In genomic region chr12:8779281-8779680, GRCh38 we compare ENCODE assay signal across 22 cellular contexts. TPM values are rescaled to one million over a fixed set of nuclear protein-coding genes. Genes with fewer than 3 reads are reported as not detected.
DNase-seq lines count a peak whose midpoint lies in the region; ATAC-seq, FAIRE-seq and TF ChIP-seq lines count a peak whose summit lies in the region.
"Had no signal": no experiment of that assay in that cellular context is flagged by ENCODE, and none has a peak within 500 bp of the region (broad histone marks: within the 10 kb centered on the region; RNA-seq: fewer than 3 reads in every experiment).

No MANE protein-coding gene starts in this region.

- H3K14ac ChIP-seq in H9 (ENCODE audit: insufficient read depth, low read length): no peak overlapping the region
- H3K14ac ChIP-seq in H1 (ENCODE audit: insufficient read length): no peak overlapping the region
- no peak overlapping the region for H3K14ac ChIP-seq in neuronal stem cell (ENCODE audit: low read length)

- no peak overlapping the region for H3K27ac ChIP-seq in H9 (ENCODE audit: insufficient read length, low read depth, low read length)
- H3K27ac ChIP-seq in H1 (ENCODE audit: low read depth, low read length): no peak overlapping the region
- H3K27ac ChIP-seq in neuronal stem cell (replicated peaks; ENCODE audit: low read length): no peak overlapping the region
- H3K27ac ChIP-seq in thoracic aorta: peak overlapping the region; percentile 70 to 83
- H3K27ac ChIP-seq: GM23248, KMS-11 had no signal

- H3K27me3 ChIP-seq in H9 (ENCODE audit: insufficient read depth, low read length): no peaks in the 10 kb centered on the region
- no peaks in the 10 kb centered on the region for H3K27me3 ChIP-seq in H1 (replicated peaks in 1 of 4; ENCODE audit: control insufficient read depth in 3 of 4, extremely low read depth in 1 of 4, insufficient read depth in 3 of 4, low read length in 3 of 4)
- H3K27me3 ChIP-seq in neuronal stem cell (ENCODE audit: control insufficient read depth in 3 of 3, insufficient read depth in 3 of 3, low read depth in 1 of 3, low read length in 3 of 3): no peaks in the 10 kb centered on the region
- H3K27me3 ChIP-seq in thoracic aorta (replicated peaks; ENCODE audit: insufficient read depth): no peaks in the 10 kb centered on the region

- H2BK15ac ChIP-seq in H9 (ENCODE audit: low read depth, low read length): no peak overlapping the region
- H2BK15ac ChIP-seq in H1 (ENCODE audit: low read length): no peak overlapping the region
- H2BK15ac ChIP-seq in neuronal stem cell (ENCODE audit: low read length): no peak overlapping the region

- TF ChIP-seq RAD21 in H1 (IDR thresholded peaks at IDR 0.05 in 1 of 2, conservative IDR thresholded peaks at IDR 0.05 in 1 of 2; ENCODE audit: low read depth in 2 of 2, low read length in 2 of 2): no peak

- no CpG with 5 or more reads among the region's 4 CpGs for WGBS in H9 (ENCODE audit: extremely low coverage, insufficient read length, low lambda C conversion rate)
- 100% methylated on average over 4 of the region's 4 CpGs; no CpG with 5 or more reads in 1 of the 2 experiments for WGBS in H1 (ENCODE audit: extremely low coverage in 1 of 2, insufficient coverage in 1 of 2, insufficient read length in 1 of 2, insufficient replicate concordance in 2 of 2, low coverage in 1 of 2, low lambda C conversion rate in 2 of 2, missing lambda C conversion rate in 1 of 2), 2 experiments
- WGBS in neuronal stem cell (ENCODE audit: extremely low coverage in 2 of 2, insufficient read length in 2 of 2, insufficient replicate concordance in 1 of 2), 2 donors: no CpG with 5 or more reads among the region's 4 CpGs

- FAIRE-seq in H1 (lab: Jason Lieb, UNC): peak; percentile 32

- H3K36me3 ChIP-seq in H1 (ENCODE audit: control insufficient read depth in 2 of 4, insufficient read depth in 4 of 4, low read length in 3 of 4): peaks cover 4 to 22% (median 7%) of the 10 kb centered on the region in 4 experiments; a peak in 5 of 8 replicates
- H3K36me3 ChIP-seq in neuronal stem cell (replicated peaks in 1 of 2; ENCODE audit: control insufficient read depth in 2 of 2, insufficient read depth in 2 of 2, low read length in 2 of 2): peaks cover 0 to 97% of the 10 kb centered on the region in 2 donors
- H3K36me3 ChIP-seq in thoracic aorta: no peaks in the 10 kb centered on the region

- H4K5ac ChIP-seq in H9 (ENCODE audit: insufficient read length, low read depth, low read length) (no peak overlapping the region), H1 (ENCODE audit: insufficient read length, low read depth, low read length) (no peak overlapping the region)

- H3K9ac ChIP-seq in H9 (ENCODE audit: extremely low read depth, insufficient read length, low read length) (no peak overlapping the region), H1 (replicated peaks in 1 of 4; ENCODE audit: extremely low read depth in 1 of 4, low read depth in 3 of 4, low read length in 3 of 4) (no peak overlapping the region), neuronal stem cell (ENCODE audit: low read depth, low read length, poor library complexity) (no peak overlapping the region)
- H3K9ac ChIP-seq: GM23248, KMS-11 had no signal

- H3K56ac ChIP-seq in H9 (ENCODE audit: insufficient read length, low read depth, low read length) (no peak overlapping the region), H1 (replicated peaks; ENCODE audit: insufficient read length, low read depth, low read length) (no peak overlapping the region)

- no peak for TF ChIP-seq POLR2A in H1 (IDR thresholded peaks at IDR 0.05; ENCODE audit: control extremely low read depth in 1 of 2, low read depth in 2 of 2, low read length in 2 of 2)

- H3K4me2 ChIP-seq in H9 (ENCODE audit: insufficient read depth, insufficient read length, low read length) (no peak overlapping the region), H1 (ENCODE audit: insufficient read depth in 1 of 2, low read depth in 2 of 2, low read length in 2 of 2) (no peak overlapping the region), neuronal stem cell (ENCODE audit: insufficient read depth, low read length, poor library complexity, severe bottlenecking) (no peak overlapping the region)
- H3K4me2 ChIP-seq: KMS-11 had no signal

- ATAC-seq in thoracic aorta (ENCODE audit: insufficient number of reproducible peaks, low FRiP score, low read depth): no peak

- H3K79me1 ChIP-seq in H9 (ENCODE audit: insufficient read depth, low read depth, low read length, poor library complexity, severe bottlenecking) (no peaks in the 10 kb centered on the region), H1 (ENCODE audit: low read depth, low read length) (peaks cover 4% of the 10 kb centered on the region; the same call in 1 of the 2 replicates), neuronal stem cell (ENCODE audit: low read depth, low read length) (no peaks in the 10 kb centered on the region)

- H2BK120ac ChIP-seq in H9 (ENCODE audit: low read depth, low read length, poor library complexity, severe bottlenecking) (no peak overlapping the region), H1 (replicated peaks; ENCODE audit: low read depth, low read length) (no peak overlapping the region), neuronal stem cell (ENCODE audit: low read depth, low read length) (no peak overlapping the region)

- POLR2A ChIA-PET in H1 (lab: Charles Lee; ENCODE audit: partially characterized antibody): interaction anchor here (1.8 kb wide), 1 partner anchor 16 kb away, joined by 4 read pairs; no protein-coding TSS in a partner anchor
- POLR2A ChIA-PET in activated CD4-positive, alpha-beta memory T cell treated with anti-CD3 and anti-CD28 coated beads for 36 hours (lab: Charles Lee): no interaction called here

- H4K91ac ChIP-seq in H9 (ENCODE audit: insufficient read length, low read depth, low read length) (no peak overlapping the region), H1 (replicated peaks; ENCODE audit: insufficient read length, low read length) (no peak overlapping the region), neuronal stem cell (ENCODE audit: low read depth, low read length, poor library complexity) (no peak overlapping the region)

- H3K23me2 ChIP-seq in H9 (ENCODE audit: insufficient read length, low read depth, low read length, poor library complexity, severe bottlenecking) (no peaks in the 10 kb centered on the region), H1 (ENCODE audit: low read depth, low read length) (no peaks in the 10 kb centered on the region)

- H3K4me3 ChIP-seq in H1 (ENCODE audit: extremely low read depth in 1 of 4, insufficient read depth in 2 of 4, low read depth in 3 of 4, low read length in 4 of 4): no peak overlapping the region
- H3K4me3 ChIP-seq in neuronal stem cell (ENCODE audit: low read length in 2 of 2): no peak overlapping the region
- peak overlapping the region; percentile 1 for H3K4me3 ChIP-seq in thoracic aorta
- H3K4me3 ChIP-seq: GM23248 had no signal

- intact Hi-C loops in activated CD4-positive, alpha-beta memory T cell treated with anti-CD3 and anti-CD28 coated beads for 36 hours (cut with micrococcal nuclease): no loop called here

- H3K4ac ChIP-seq in H9 (ENCODE audit: low read depth, low read length) (no peak overlapping the region), H1 (replicated peaks; ENCODE audit: insufficient read length, low read depth, low read length) (no peak overlapping the region), neuronal stem cell (ENCODE audit: low read length) (no peak overlapping the region)

- H2BK5ac ChIP-seq in H9 (ENCODE audit: insufficient read length, low read length) (no peak overlapping the region), H1 (ENCODE audit: low read depth, low read length) (no peak overlapping the region), neuronal stem cell (ENCODE audit: low read length) (no peak overlapping the region)

- no peak overlapping the region for H3K4me3 Mint-ChIP-seq in H9
- H3K4me3 Mint-ChIP-seq in activated CD4-positive, alpha-beta memory T cell treated with anti-CD3 and anti-CD28 coated beads for 36 hours: no peak overlapping the region
- H3K4me3 Mint-ChIP-seq: IgD-negative memory B cell had no signal

- H2AFZ ChIP-seq in H9 (ENCODE audit: low read length): no peak overlapping the region
- H2AFZ ChIP-seq in H1 (ENCODE audit: low read length): no peak overlapping the region
- no peak overlapping the region for H2AFZ ChIP-seq in neuronal stem cell (ENCODE audit: low read length)
- H2AFZ ChIP-seq: GM23248 had no signal

- H3K79me2 ChIP-seq in H9 (ENCODE audit: insufficient read depth, low read length): no peaks in the 10 kb centered on the region
- 0 out of 4 replicates have a peak, but pooled peaks cover 0 to 3% of the 10 kb centered on the region in 2 experiments for H3K79me2 ChIP-seq in H1 (ENCODE audit: control insufficient read depth in 1 of 2, insufficient read depth in 2 of 2, low read length in 2 of 2)

- H3K18ac ChIP-seq in H9 (ENCODE audit: insufficient read length, low read depth, low read length): no peak overlapping the region
- H3K18ac ChIP-seq in H1 (ENCODE audit: extremely low read depth, low read length): no peak overlapping the region
- peak overlapping the region; percentile 38 for H3K18ac ChIP-seq in neuronal stem cell (ENCODE audit: low read length)

- H4K8ac ChIP-seq in H9 (replicated peaks; ENCODE audit: insufficient read length, low read depth, low read length): no peak overlapping the region
- H4K8ac ChIP-seq in H1 (ENCODE audit: extremely low read depth, insufficient read depth, low read length): no peak overlapping the region
- H4K8ac ChIP-seq in neuronal stem cell (ENCODE audit: low read depth, low read length): no peak overlapping the region

- TF ChIP-seq CTCF in H9 (conservative IDR thresholded peaks at IDR 0.05) (no peak), H1 (IDR thresholded peaks at IDR 0.05; ENCODE audit: control extremely low read depth in 1 of 3, insufficient read depth in 1 of 3, low read depth in 1 of 3, low read length in 3 of 3) (no peak), thoracic aorta (IDR thresholded peaks at IDR 0.05) (no peak), GM10266 (IDR thresholded peaks at IDR 0.05; ENCODE audit: control insufficient read depth, insufficient read depth, low read depth, missing control alignments) (no peak)

- H3T11ph ChIP-seq in H9 (ENCODE audit: low read length): no peak overlapping the region

- H3K9me3 Mint-ChIP-seq in H9: no peaks in the 10 kb centered on the region
- no peaks in the 10 kb centered on the region for H3K9me3 Mint-ChIP-seq in activated CD4-positive, alpha-beta memory T cell treated with anti-CD3 and anti-CD28 coated beads for 36 hours
- H3K9me3 Mint-ChIP-seq: IgD-negative memory B cell had no signal

- no peaks in the 10 kb centered on the region for H3K4me1 ChIP-seq in H9 (ENCODE audit: insufficient read depth, low read length)
- H3K4me1 ChIP-seq in H1 (replicated peaks in 1 of 4; ENCODE audit: control insufficient read depth in 3 of 4, insufficient read depth in 4 of 4, low read length in 3 of 4): no peaks in the 10 kb centered on the region
- H3K4me1 ChIP-seq in neuronal stem cell (ENCODE audit: control insufficient read depth in 2 of 2, insufficient read depth in 1 of 2, low read depth in 1 of 2, low read length in 2 of 2): peaks cover 0 to 4% of the 10 kb centered on the region in 2 donors
- H3K4me1 ChIP-seq in thoracic aorta (ENCODE audit: control insufficient read depth in 1 of 2, low read depth in 2 of 2): peaks cover 29 to 57% of the 10 kb centered on the region in 2 donors

- H2BK20ac ChIP-seq in H9 (ENCODE audit: low read depth, low read length, poor library complexity, severe bottlenecking): no peak overlapping the region
- H2BK20ac ChIP-seq in H1 (ENCODE audit: low read length): no peak overlapping the region

- H3K9me3 ChIP-seq in H9 (ENCODE audit: control insufficient read depth, low read depth, low read length): no peaks in the 10 kb centered on the region
- H3K9me3 ChIP-seq in H1 (ENCODE audit: insufficient read depth in 2 of 2, low read depth in 1 of 2, low read length in 1 of 2): no peaks in the 10 kb centered on the region
- no peaks in the 10 kb centered on the region for H3K9me3 ChIP-seq in neuronal stem cell (replicated peaks in 1 of 2; ENCODE audit: control insufficient read depth in 2 of 2, insufficient read depth in 1 of 2, low read depth in 1 of 2, low read length in 2 of 2)
- no peaks in the 10 kb centered on the region for H3K9me3 ChIP-seq in thoracic aorta

- peaks cover 12 to 49% (median 43%) of the 10 kb centered on the region in 3 experiments for H3K36me3 Mint-ChIP-seq in H9 (ENCODE audit: insufficient read depth in 1 of 3, low read depth in 3 of 3)
- H3K36me3 Mint-ChIP-seq in activated CD4-positive, alpha-beta memory T cell treated with anti-CD3 and anti-CD28 coated beads for 36 hours: no peaks in the 10 kb centered on the region

- no peaks in the 10 kb centered on the region for H4K20me1 ChIP-seq in H9 (ENCODE audit: control insufficient read depth, insufficient read depth, insufficient read length)
- no peaks in the 10 kb centered on the region for H4K20me1 ChIP-seq in H1 (replicated peaks in 1 of 2; ENCODE audit: control insufficient read depth in 1 of 2, insufficient read depth in 2 of 2, low read length in 2 of 2)

- H3K27me3 Mint-ChIP-seq in H9 (ENCODE audit: low read depth): no peaks in the 10 kb centered on the region
- no peaks in the 10 kb centered on the region for H3K27me3 Mint-ChIP-seq in activated CD4-positive, alpha-beta memory T cell treated with anti-CD3 and anti-CD28 coated beads for 36 hours
- H3K27me3 Mint-ChIP-seq: IgD-negative memory B cell had no signal

- DNase-seq in H9 (peak; percentile 26), H1 (ENCODE audit: low read depth in 1 of 2, low spot score in 2 of 2) (no peak), neuronal stem cell (ENCODE audit: low spot score) (no peak), thoracic aorta (ENCODE audit: low spot score) (no peak), GM10266 (ENCODE audit: extremely low spot score) (no peak)
- no peak for DNase-seq in activated CD4-positive, alpha-beta memory T cell treated with anti-CD3 and anti-CD28 coated beads for 36 hours
- DNase-seq in activated CD8-positive, alpha-beta memory T cell treated with anti-CD3 and anti-CD28 coated beads, Interleukin-2, amount 50 U/mL, for 4 hours: no peak
- DNase-seq: Calu3, DMS153, DND-41, GM23248, HCEC 1CT, MM.1S, NCI-H2029, NCI-H446 treated with DMSO at 0.1 percent for 48 hours, NCI-H526, Right ventricle myocardium superior, RPMI8226 had no signal

- no peak overlapping the region for H3K23ac ChIP-seq in H9 (ENCODE audit: insufficient read length, low read depth, low read length)
- H3K23ac ChIP-seq in H1 (ENCODE audit: insufficient read length): no peak overlapping the region
- H3K23ac ChIP-seq in neuronal stem cell (ENCODE audit: low read depth, low read length, poor library complexity): no peak overlapping the region

- CTCF ChIA-PET in H1 (lab: Charles Lee; ENCODE audit: partially characterized antibody): interaction anchor here (0.7 to 3.6 kb wide), 12 partner anchors 9 to 111 kb away, joined by 3 to 25 read pairs (median 4); no protein-coding TSS in a partner anchor
- CTCF ChIA-PET in activated CD4-positive, alpha-beta memory T cell treated with anti-CD3 and anti-CD28 coated beads for 36 hours (lab: Charles Lee): interaction anchor here (0.6 to 1.0 kb wide), 2 partner anchors 111 to 136 kb away, joined by 3 to 4 read pairs; no protein-coding TSS in a partner anchor

- H3K4me1 Mint-ChIP-seq in H9: peaks cover 29% of the 10 kb centered on the region in 2 experiments
- no peaks in the 10 kb centered on the region for H3K4me1 Mint-ChIP-seq in activated CD4-positive, alpha-beta memory T cell treated with anti-CD3 and anti-CD28 coated beads for 36 hours (ENCODE audit: low read depth)
- H3K4me1 Mint-ChIP-seq: IgD-negative memory B cell had no signal

- no peak for TF ChIP-seq EP300 in H1 (IDR thresholded peaks at IDR 0.05; ENCODE audit: borderline replicate concordance in 1 of 2, low read depth in 2 of 2, low read length in 2 of 2)

- no peak overlapping the region for H2BK12ac ChIP-seq in H9 (ENCODE audit: insufficient read length, low read depth, low read length)
- no peak overlapping the region for H2BK12ac ChIP-seq in H1 (ENCODE audit: low read depth, low read length)
- H2BK12ac ChIP-seq in neuronal stem cell (ENCODE audit: low read length): peak overlapping the region; percentile 22

- H3K27ac Mint-ChIP-seq in H9: peak overlapping the region in 1 of 3 experiments; percentile 64; a peak in 1 of 7 replicates
- H3K27ac Mint-ChIP-seq in activated CD4-positive, alpha-beta memory T cell treated with anti-CD3 and anti-CD28 coated beads for 36 hours: no peak overlapping the region
- H3K27ac Mint-ChIP-seq: IgD-negative memory B cell had no signal

- no peak overlapping the region for H2AK5ac ChIP-seq in H9 (ENCODE audit: insufficient read length, low read length)
- no peak overlapping the region for H2AK5ac ChIP-seq in H1 (ENCODE audit: low read depth, low read length)
- H2AK5ac ChIP-seq in neuronal stem cell (ENCODE audit: low read depth, low read length): no peak overlapping the region

RNA-seq across cellular contexts. Expression of gene A2ML1, which starts 43.1 kb away (rescaled TPM):
- 2.8 and 4.1 TPM in 2 replicates for total RNA-seq in H9 (2021)
- total RNA-seq in H1 (2021; fragmentation: NEBNext Ultra II Directional; extraction: Animal tissue kit (Norgen Biotek cat#: 25700)): 9.0 and 10.3 TPM in 2 replicates
- 8.3 and 10.2 TPM in 2 replicates for polyA plus RNA-seq in H1 (2011; rRNA removed)
- polyA plus RNA-seq in H1 (2011; cell fraction: cytosol; rRNA removed): 9.3 TPM
- polyA plus RNA-seq in H1 (2011; cell fraction: nucleus; rRNA removed): 23.3 TPM
- 6.0 to 8.7 TPM (median 7.8 TPM) in 4 replicates for polyA plus RNA-seq in H1 (2012, experiment 1 of 2)
- 0.98 TPM for polyA plus RNA-seq in H1 (2012, experiment 2 of 2)
- polyA plus RNA-seq in H1 (2013, experiment 1 of 2): 6.7 TPM
- 6.1 TPM for polyA plus RNA-seq in H1 (2013, experiment 2 of 2)
- 15.2 and 23.2 TPM in 2 replicates for polyA minus RNA-seq in H1 (2011; rRNA and poly(A)+ RNA removed)
- 7.2 TPM for polyA minus RNA-seq in H1 (2011; cell fraction: cytosol; rRNA and poly(A)+ RNA removed)
- 21.4 TPM for polyA minus RNA-seq in H1 (2011; cell fraction: nucleus; rRNA and poly(A)+ RNA removed)
- 0.01 TPM for polyA plus RNA-seq in neuronal stem cell (2013, experiment 1 of 2)
- polyA plus RNA-seq in neuronal stem cell (2013, experiment 2 of 2): 0.03 TPM
- total RNA-seq in thoracic aorta: under 1 TPM in 1 of 2 donors, not detected in 1; 0.27 TPM
- not detected for total RNA-seq in activated CD4-positive, alpha-beta memory T cell treated with anti-CD3 and anti-CD28 coated beads for 36 hours
- total RNA-seq: A172, GM23248, Right ventricle myocardium superior had no signal
- polyA plus RNA-seq: BJ, GM23248, IgD-negative memory B cell had no signal

Comparison
In these comparisons a context has a peak if more than half of its experiments do, and no peak if none do; other contexts are left out.
1. H3K27ac ChIP-seq: peak in thoracic aorta (2 of 2); none in H9 (single experiment), H1 (single experiment) and neuronal stem cell (single experiment).